ENCODE assay signal across 25 cellular contexts in genomic region chr11:45925550-45925949, GRCh38. TPM values are rescaled to one million over a fixed set of nuclear protein-coding genes. Genes with fewer than 3 reads are reported as not detected.
"Had no signal": no experiment of that assay in that cellular context is flagged by ENCODE, and none has a peak within 500 bp of the region (broad histone marks: within the 10 kb centered on the region; RNA-seq: fewer than 3 reads in every experiment).

No MANE protein-coding gene starts in this region.

- H3K4me2 ChIP-seq: KMS-11 had no signal

- H3K9me3 Mint-ChIP-seq: activated CD8-positive, alpha-beta T cell treated with anti-CD3 and anti-CD28 coated beads for 36 hours; activated naive CD8-positive, alpha-beta T cell treated with anti-CD3 and anti-CD28 coated beads, Interleukin-2, amount 10 ng/mL, durations not matched to agents 7 days and 5 days had no signal

- H3K27me3 Mint-ChIP-seq: T-helper 17 cell had no signal

- DNase-seq: activated CD4-positive, CD25-positive, alpha-beta regulatory T cell; activated CD8-positive, alpha-beta memory T cell treated with anti-CD3 and anti-CD28 coated beads, Interleukin-2, amount 50 U/mL, for 4 hours; activated CD8-positive, alpha-beta T cell treated with anti-CD3 and anti-CD28 coated beads for 36 hours; activated T-cell treated with anti-CD3 and anti-CD28 coated beads, Interleukin-2, amount 50 U/mL, for 1 hour; caudate nucleus; MV-4-11; NCI-H1092 treated with DMSO at 0.1 percent for 48 hours; NCI-H1436; NCI-H1694 treated with DMSO at 0.1 percent for 48 hours; NCI-H2029 treated with DMSO at 0.1 percent for 48 hours; NCI-H345; NCI-H510A; NCI-H526 treated with DMSO at 0.1 percent for 48 hours; NCI-H82; OCI-M1; RPMI8226; SHP77 treated with DMSO at 0.1 percent for 48 hours; T-helper 17 cell; T-helper 9 cell had no signal

- H3K4me3 Mint-ChIP-seq: activated CD8-positive, alpha-beta T cell treated with anti-CD3 and anti-CD28 coated beads for 36 hours; activated naive CD8-positive, alpha-beta T cell treated with anti-CD3 and anti-CD28 coated beads, Interleukin-2, amount 10 ng/mL, durations not matched to agents 7 days and 5 days; T-helper 17 cell had no signal

- H3K9ac ChIP-seq: KMS-11 had no signal

- H3K36me3 Mint-ChIP-seq: activated naive CD8-positive, alpha-beta T cell treated with anti-CD3 and anti-CD28 coated beads, Interleukin-2, amount 10 ng/mL, durations not matched to agents 7 days and 5 days had no signal

- H3K4me3 ChIP-seq: adrenal gland, breast epithelium had no signal

- H3K9me3 ChIP-seq: adrenal gland, breast epithelium had no signal

- ATAC-seq: activated CD8-positive, alpha-beta T cell treated with anti-CD3 and anti-CD28 coated beads for 36 hours; Panc1; T-helper 17 cell had no signal

- H3K27me3 ChIP-seq: adrenal gland, breast epithelium had no signal

- H3K36me3 ChIP-seq: adrenal gland, breast epithelium had no signal

- H3K27ac ChIP-seq: adrenal gland, breast epithelium, KMS-11 had no signal

- H3K27ac Mint-ChIP-seq: activated CD8-positive, alpha-beta T cell treated with anti-CD3 and anti-CD28 coated beads for 36 hours; activated naive CD8-positive, alpha-beta T cell treated with anti-CD3 and anti-CD28 coated beads, Interleukin-2, amount 10 ng/mL, durations not matched to agents 7 days and 5 days; T-helper 17 cell had no signal

RNA-seq across cellular contexts. Expression of gene LARGE2, which starts 3.1 kb away (rescaled TPM):
- polyA plus RNA-seq: aorta had no signal

RNA-seq across cellular contexts. Expression of gene FREY1, which starts 18.5 kb away (rescaled TPM):
- polyA plus RNA-seq: aorta had no signal
